Comparison of ENCODE assay signal across 22 cellular contexts in the genomic region with DNA sequence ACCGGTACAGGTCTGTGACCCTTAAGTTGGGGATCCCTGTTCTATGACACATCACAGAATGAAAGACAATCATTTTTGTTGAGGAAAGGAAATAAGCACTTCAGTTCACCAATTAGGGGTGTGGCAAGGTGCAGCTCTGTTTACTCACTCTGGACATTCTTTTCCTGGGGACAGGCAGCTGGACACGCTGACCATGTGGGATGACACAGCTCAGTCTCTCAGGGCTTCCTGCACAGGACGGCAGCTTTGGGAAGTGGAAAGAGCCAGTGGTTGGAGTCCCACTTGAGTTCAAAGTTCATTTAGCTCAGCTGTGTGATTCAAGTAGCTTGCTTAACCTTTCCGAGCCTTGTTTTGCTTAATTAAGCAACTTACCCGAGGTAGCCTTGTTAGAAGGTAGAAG. TPM values are rescaled to one million over a fixed set of nuclear protein-coding genes. Genes with fewer than 3 reads are reported as not detected.
A peak's percentile ranks its signal among the peaks of the same experiment; 100 is the strongest.
DNase-seq lines count a peak whose midpoint lies in the region; ATAC-seq and TF ChIP-seq lines count a peak whose summit lies in the region.
"Had no signal": no experiment of that assay in that cellular context is flagged by ENCODE, and none has a peak within 500 bp of the region (broad histone marks: within the 10 kb centered on the region; RNA-seq: fewer than 3 reads in every experiment).

No MANE protein-coding gene starts in this region.

- peak; percentile 11 for ATAC-seq in esophagus mucosa
- ATAC-seq: A549, SK-N-SH treated with all-trans-retinoic acid at 6 μM for 48 hours had no signal

- CTCF ChIA-PET in Caco-2 (lab: Charles Lee), result interaction anchor here (0.5 kb wide), 1 partner anchor 1187 kb away, joined by 3 read pairs; no protein-coding TSS in a partner anchor

- H3K27ac Mint-ChIP-seq in Caco-2 (ENCODE audit: unreplicated experiment), result no peak overlapping the region
- H3K27ac Mint-ChIP-seq: B cell had no signal

- no peaks in the 10 kb centered on the region for H3K9me3 ChIP-seq in Caco-2
- H3K9me3 ChIP-seq: A549, HAP-1, MG63 had no signal

- intact Hi-C loops in Caco-2 (cut with micrococcal nuclease; ENCODE audit: unreplicated experiment), result no loop called here

- peak; percentile 18 to 62 for DNase-seq in Caco-2
- peak; percentile 53 for DNase-seq in MV-4-11 (lab: John Stamatoyannopoulos, UW)
- peak; percentile 14 for DNase-seq in mucosa of gallbladder (ENCODE audit: low spot score)
- no peak for DNase-seq in NCI-H2029 treated with DMSO at 0.1 percent for 48 hours (lab: John Stamatoyannopoulos, UW)
- no peak for DNase-seq in NK-92 treated with Interleukin-12 subunit alpha and Interleukin-12 subunit beta, amount 100 ng/mL, for 24 hours (lab: John Stamatoyannopoulos, UW)
- no peak for DNase-seq in A172 (ENCODE audit: low spot score)
- DNase-seq: DMS79 treated with DMSO at 0.1 percent for 48 hours, Kasumi-1, MG63, NCI-H1048, NCI-H1417 treated with DMSO at 0.1 percent for 48 hours, NCI-H187, NCI-H2107, NCI-H446 treated with DMSO at 0.1 percent for 48 hours, NCI-H526 treated with DMSO at 0.1 percent for 48 hours had no signal

- H3K36me3 Mint-ChIP-seq in Caco-2 (ENCODE audit: insufficient read depth, unreplicated experiment), result no peaks in the 10 kb centered on the region
- H3K36me3 Mint-ChIP-seq: CD14-positive monocyte had no signal

- no peaks in the 10 kb centered on the region for H3K27me3 ChIP-seq in Caco-2 (replicated peaks; ENCODE audit: control insufficient read depth, insufficient read depth, low read length)
- H3K27me3 ChIP-seq: MG63 had no signal

- POLR2A ChIA-PET in Caco-2 (lab: Charles Lee), result no interaction called here

- no TSS peak for BruUV-seq in Caco-2 (replicated peaks; lab: Mats Ljungman, UMichigan)

- no peaks in the 10 kb centered on the region for H3K9me3 Mint-ChIP-seq in Caco-2 (ENCODE audit: unreplicated experiment)

- no peak overlapping the region for H3K4me3 ChIP-seq in Caco-2 (ENCODE audit: low read depth, low read length)
- H3K4me3 ChIP-seq: A549, HAP-1, MG63 had no signal

- no peaks in the 10 kb centered on the region for H3K36me3 ChIP-seq in Caco-2 (ENCODE audit: control insufficient read depth, insufficient read depth, low read length)
- H3K36me3 ChIP-seq: HAP-1, MG63 had no signal

- H3K4me1 ChIP-seq in Caco-2, result peaks cover 6% of the 10 kb centered on the region; the same call in 1 of the 2 replicates
- H3K4me1 ChIP-seq: A549, HAP-1 had no signal

- peaks cover 7% of the 10 kb centered on the region for H3K4me1 Mint-ChIP-seq in Caco-2 (ENCODE audit: low read depth, unreplicated experiment)
- H3K4me1 Mint-ChIP-seq: B cell, CD14-positive monocyte had no signal

- TF ChIP-seq CTCF in Caco-2 (IDR thresholded peaks at IDR 0.05; ENCODE audit: insufficient read depth in 1 of 2, low read depth in 1 of 2, low read length in 1 of 2, severe bottlenecking in 1 of 2, unreplicated experiment in 1 of 2), result no peak

- H3K27me3 Mint-ChIP-seq in Caco-2 (ENCODE audit: insufficient read depth, unreplicated experiment), result no peaks in the 10 kb centered on the region
- H3K27me3 Mint-ChIP-seq: B cell had no signal

- H3K4me3 Mint-ChIP-seq in Caco-2 (ENCODE audit: unreplicated experiment), result no peak overlapping the region
- H3K4me3 Mint-ChIP-seq: B cell, CD14-positive monocyte had no signal

RNA-seq across cellular contexts. Expression of gene NDNF, which starts 55.7 kb away (rescaled TPM):
- 3.4 and 3.7 TPM in 2 replicates for total RNA-seq in Caco-2 (2022)
- 0.44 TPM for total RNA-seq in esophagus mucosa
- 45.2 TPM for total RNA-seq in mucosa of gallbladder
- 0.14 and 0.29 TPM in 2 replicates for total RNA-seq in A172 (2014; rRNA removed; shearing (Covaris generic))
- total RNA-seq: B cell; T-helper 1 cell treated with Interleukin-12 subunit alpha and Interleukin-12 subunit beta and Interleukin-4 antibody, amounts not matched to agents 30 ng/mL and 1 ng/mL, for 36 hours had no signal

Comparison
In these comparisons a context has a peak if more than half of its experiments do, and no peak if none do; other contexts are left out.
1. DNase-seq: peak in Caco-2 (2 of 2), MV-4-11 (single experiment) and mucosa of gallbladder (single experiment); none in NCI-H2029 treated with DMSO at 0.1 percent for 48 hours (single experiment), NK-92 treated with Interleukin-12 subunit alpha and Interleukin-12 subunit beta, amount 100 ng/mL, for 24 hours (single experiment) and A172 (single experiment).